Comparison of ENCODE assay signal across 25 cellular contexts in genomic region chr15:64742921-64743320, GRCh38. TPM values are rescaled to one million over a fixed set of nuclear protein-coding genes. Genes with fewer than 3 reads are reported as not detected.
"Had no signal": no experiment of that assay in that cellular context is flagged by ENCODE, and none has a peak within 500 bp of the region (broad histone marks: within the 10 kb centered on the region; RNA-seq: fewer than 3 reads in every experiment).

No MANE protein-coding gene starts in this region.

- H3K9me3 ChIP-seq: adrenal gland, colonic mucosa, suprapubic skin had no signal

- H3K4me1 ChIP-seq: colonic mucosa, suprapubic skin had no signal

- H3K4me3 Mint-ChIP-seq: activated B cell treated with CpG ODN at 0.5 μM for 24 hours; activated CD4-positive, alpha-beta T cell treated with anti-CD3 and anti-CD28 coated beads for 36 hours; activated naive CD8-positive, alpha-beta T cell; activated T-cell treated with anti-CD3 and anti-CD28 coated beads, Interleukin-2, amount 50 U/mL, for 4 hours; memory B cell; naive thymus-derived CD4-positive, alpha-beta T cell; neural crest cell; type B pancreatic cell had no signal

- H3K9me3 Mint-ChIP-seq: activated B cell treated with CpG ODN at 0.5 μM for 24 hours; activated T-cell treated with anti-CD3 and anti-CD28 coated beads, Interleukin-2, amount 50 U/mL, for 4 hours; activated T-helper 2 cell treated with anti-CD3 and anti-CD28 coated beads, Interferon-gamma antibody, Interleukin-2, Interleukin-4, amounts not matched to agents 10 μg/mL and 5 μg/mL and 100 μg/mL, durations not matched to agents 14 hours and 24 hours and 36 hours; memory B cell; naive thymus-derived CD4-positive, alpha-beta T cell; neural crest cell; type B pancreatic cell had no signal

- H3K36me3 Mint-ChIP-seq: activated naive CD8-positive, alpha-beta T cell; memory B cell; naive thymus-derived CD4-positive, alpha-beta T cell; type B pancreatic cell had no signal

- H3K27me3 ChIP-seq: adrenal gland, colonic mucosa, suprapubic skin had no signal

- ATAC-seq: activated CD4-positive, alpha-beta T cell treated with anti-CD3 and anti-CD28 coated beads for 36 hours; activated T-cell treated with anti-CD3 and anti-CD28 coated beads, Interleukin-2, amount 50 U/mL, for 4 hours; naive thymus-derived CD4-positive, alpha-beta T cell; stimulated activated naive CD8-positive, alpha-beta T cell treated with anti-CD3 and anti-CD28 coated beads, Interleukin-15, Interleukin-2, amounts not matched to agents 100 U/mL and 50 U/mL, for 24 hours had no signal

- H3K4me1 Mint-ChIP-seq: activated B cell treated with CpG ODN at 0.5 μM for 24 hours; activated CD4-positive, alpha-beta T cell treated with anti-CD3 and anti-CD28 coated beads for 36 hours; naive thymus-derived CD4-positive, alpha-beta T cell; neural crest cell had no signal

- H3K27me3 Mint-ChIP-seq: activated B cell treated with CpG ODN at 0.5 μM for 24 hours, type B pancreatic cell had no signal

- H3K4me3 ChIP-seq: adrenal gland, colonic mucosa, dorsolateral prefrontal cortex, suprapubic skin had no signal

- H3K36me3 ChIP-seq: adrenal gland, colonic mucosa, suprapubic skin had no signal

- H3K27ac ChIP-seq: adrenal gland, colonic mucosa, dorsolateral prefrontal cortex, suprapubic skin had no signal

- H3K27ac Mint-ChIP-seq: activated B cell treated with CpG ODN at 0.5 μM for 24 hours; activated CD4-positive, alpha-beta T cell treated with anti-CD3 and anti-CD28 coated beads for 36 hours; activated naive CD8-positive, alpha-beta T cell; activated T-helper 2 cell treated with anti-CD3 and anti-CD28 coated beads, Interferon-gamma antibody, Interleukin-2, Interleukin-4, amounts not matched to agents 10 μg/mL and 5 μg/mL and 100 μg/mL, durations not matched to agents 14 hours and 24 hours and 36 hours; memory B cell; naive thymus-derived CD4-positive, alpha-beta T cell; type B pancreatic cell had no signal

- DNase-seq: activated B cell treated with CpG ODN at 0.5 μM for 24 hours; activated CD4-positive, alpha-beta T cell treated with anti-CD3 and anti-CD28 coated beads for 36 hours; activated CD4-positive, alpha-beta T cell treated with anti-CD3 and anti-CD28 coated beads, Interleukin-2, amount 50 U/mL, for 4 hours; activated CD8-positive, alpha-beta memory T cell treated with anti-CD3 and anti-CD28 coated beads for 24 hours; activated CD8-positive, alpha-beta memory T cell treated with anti-CD3 and anti-CD28 coated beads, Interleukin-2, amount 50 U/mL, for 48 hours; activated naive CD4-positive, alpha-beta T cell; activated T-cell treated with anti-CD3 and anti-CD28 coated beads, Interleukin-2, amount 50 U/mL, for 4 hours; adrenal gland; colonic mucosa; dorsolateral prefrontal cortex; foreskin fibroblast; hippocampal formation; naive thymus-derived CD4-positive, alpha-beta T cell; posterior cingulate gyrus; stimulated activated CD4-positive, alpha-beta T cell treated with anti-CD3 and anti-CD28 coated beads, Interleukin-4, amount 100 ng/mL, for 24 hours; stimulated activated naive CD8-positive, alpha-beta T cell treated with anti-CD3 and anti-CD28 coated beads, Interleukin-15, Interleukin-2, amounts not matched to agents 100 U/mL and 50 U/mL, for 24 hours; T-helper 9 cell had no signal

RNA-seq across cellular contexts. Expression of gene RBPMS2, which starts 32.5 kb away (rescaled TPM):
- total RNA-seq: activated CD4-positive, alpha-beta T cell treated with anti-CD3 and anti-CD28 coated beads for 36 hours; fibroblast of lung; T-helper 1 cell treated with Interleukin-12 subunit alpha and Interleukin-12 subunit beta and Interleukin-4 antibody, amounts not matched to agents 30 ng/mL and 1 ng/mL, for 36 hours had no signal
- polyA plus RNA-seq: naive thymus-derived CD4-positive, alpha-beta T cell had no signal
